ENCODE assay signal across 9 cellular contexts in the genomic region with DNA sequence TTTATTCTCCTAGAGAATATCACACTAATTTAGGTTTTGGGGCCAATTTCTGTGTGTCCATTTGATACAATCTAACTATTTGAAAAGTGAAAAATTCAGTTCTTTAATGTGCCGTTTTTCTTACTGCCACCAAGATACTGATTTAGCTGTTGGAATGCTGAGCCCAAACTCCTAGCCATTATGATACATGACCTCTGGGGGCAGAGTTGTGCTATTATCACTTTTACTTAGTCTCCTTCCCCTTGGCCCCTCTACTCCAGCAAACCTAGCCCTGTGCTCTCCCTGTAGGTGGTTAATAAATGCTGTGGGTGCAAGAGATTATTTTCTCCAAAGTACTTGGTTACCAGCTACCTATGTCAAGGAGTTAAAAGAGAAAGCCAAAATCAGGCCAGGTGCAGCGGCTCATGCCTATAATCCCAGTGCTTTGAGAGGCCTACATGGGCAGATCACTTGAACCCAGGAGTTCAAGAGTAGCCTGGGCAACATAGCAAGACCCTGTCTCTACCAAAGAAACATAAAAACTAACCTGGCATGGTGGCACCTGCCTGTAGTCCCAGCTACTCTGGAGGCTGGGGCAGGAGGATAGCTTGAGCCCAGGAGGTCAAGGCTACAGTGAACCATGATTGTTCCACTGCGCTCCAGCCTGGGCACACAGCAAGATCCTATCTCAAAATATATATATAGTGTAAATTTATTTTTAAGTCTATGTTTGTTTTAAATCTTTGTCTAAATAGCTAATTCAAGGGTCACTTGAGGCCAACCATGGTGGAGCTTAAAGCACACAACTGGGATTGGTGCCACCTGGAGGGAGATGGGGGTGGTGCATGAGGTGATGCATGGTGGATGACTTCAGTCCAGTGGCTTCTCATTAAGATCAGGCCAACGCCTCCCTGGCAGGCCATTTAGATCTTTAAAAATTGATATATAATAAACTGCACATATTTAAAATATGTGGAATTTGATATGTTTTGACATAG.
DNase-seq lines count a peak whose midpoint lies in the region; ATAC-seq and TF ChIP-seq lines count a peak whose summit lies in the region.
"Had no signal": no experiment of that assay in that cellular context is flagged by ENCODE, and none has a peak within 500 bp of the region (broad histone marks: within the 10 kb centered on the region; RNA-seq: fewer than 3 reads in every experiment).

No MANE protein-coding gene starts in this region.

- peaks cover 1% of the 10 kb centered on the region for H3K4me1 Mint-ChIP-seq in CD14-positive monocyte
- peaks cover 2% of the 10 kb centered on the region; the same call in 2 of the 3 replicates for H3K4me1 Mint-ChIP-seq in GM23338
- H3K4me1 Mint-ChIP-seq: immature natural killer cell had no signal

- no peaks in the 10 kb centered on the region for H3K79me2 ChIP-seq in GM23338 (replicated peaks; ENCODE audit: insufficient read depth)

- no peaks in the 10 kb centered on the region for H3K9me3 ChIP-seq in mucosa of descending colon

- ATAC-seq in GM23338 (peak; percentile 91), mucosa of descending colon (peak; percentile 64), HG03045 (IDR thresholded peaks at IDR 0.05; ENCODE audit: unreplicated experiment) (no peak), HG03196 (IDR thresholded peaks at IDR 0.05; ENCODE audit: unreplicated experiment) (no peak)

- H3F3A ChIP-seq in GM23338 (replicated peaks; ENCODE audit: low read depth), result no peaks in the 10 kb centered on the region

- H3K9me3 Mint-ChIP-seq in CD14-positive monocyte (peaks cover 0 to 3% (median 0%) of the 10 kb centered on the region in 7 donors), GM23338 (no peaks in the 10 kb centered on the region; the same call in 2 of the 3 replicates)

- no peak overlapping the region for H3K4me3 Mint-ChIP-seq in CD14-positive monocyte
- no peak overlapping the region for H3K4me3 Mint-ChIP-seq in GM23338
- H3K4me3 Mint-ChIP-seq: immature natural killer cell had no signal

- H3K9me2 ChIP-seq in GM23338 (ENCODE audit: insufficient read depth), result no peaks in the 10 kb centered on the region

- H3K27me3 ChIP-seq in GM23338 (ENCODE audit: insufficient read depth), result no peaks in the 10 kb centered on the region

- peak; percentile 43 for TF ChIP-seq CTCF in CD14-positive monocyte (IDR thresholded peaks at IDR 0.05)
- peak; percentile 58 to 74 for TF ChIP-seq CTCF in GM23338 (conservative IDR thresholded peaks at IDR 0.05; ENCODE audit: low read depth in 2 of 2)
- TF ChIP-seq CTCF in mucosa of descending colon (IDR thresholded peaks at IDR 0.05), result no peak

- H3K27ac Mint-ChIP-seq in CD14-positive monocyte (no peak overlapping the region), GM23338 (no peak overlapping the region)
- H3K27ac Mint-ChIP-seq: immature natural killer cell had no signal

- H3K27ac ChIP-seq in GM23338 (ENCODE audit: low read depth), result no peak overlapping the region

- H3K4me1 ChIP-seq in GM23338 (ENCODE audit: insufficient read depth) (no peaks in the 10 kb centered on the region), mucosa of descending colon (ENCODE audit: low read depth) (no peaks in the 10 kb centered on the region)

- no peak overlapping the region for H3K4me3 ChIP-seq in GM23338
- H3K4me3 ChIP-seq in mucosa of descending colon, result no peak overlapping the region

- H3K27me3 Mint-ChIP-seq in CD14-positive monocyte (ENCODE audit: low read depth in 3 of 3), result peaks cover 0 to 4% (median 2%) of the 10 kb centered on the region in 3 donors
- no peaks in the 10 kb centered on the region for H3K27me3 Mint-ChIP-seq in GM23338 (ENCODE audit: insufficient read depth, low read depth, poor library complexity)

- no peak overlapping the region for H2AFZ ChIP-seq in GM23338

- H3K36me3 Mint-ChIP-seq in CD14-positive monocyte (no peaks in the 10 kb centered on the region), GM23338 (ENCODE audit: low read depth) (no peaks in the 10 kb centered on the region)
- H3K36me3 Mint-ChIP-seq: immature natural killer cell had no signal

- no peaks in the 10 kb centered on the region for H4K20me1 ChIP-seq in GM23338 (replicated peaks; ENCODE audit: insufficient read depth)

- no peaks in the 10 kb centered on the region for H3K36me3 ChIP-seq in GM23338 (ENCODE audit: insufficient read depth)
- no peaks in the 10 kb centered on the region for H3K36me3 ChIP-seq in mucosa of descending colon (ENCODE audit: low read depth)

- DNase-seq in CD14-positive monocyte (ENCODE audit: low spot score), result no peak
- DNase-seq in GM23338 (ENCODE audit: low spot score), result peak; percentile 78
- DNase-seq in RPMI8226, result peak; percentile 54
- peak; percentile 6 for DNase-seq in central memory CD4-positive, alpha-beta T cell
- DNase-seq in mucosa of descending colon, result peak in 2 of 3 donors; percentile 53 to 60
- DNase-seq in NCI-H446 treated with DMSO at 0.1 percent for 48 hours (lab: John Stamatoyannopoulos, UW), result no peak

- intact Hi-C loops in CD14-positive monocyte (cut with micrococcal nuclease) (no loop called here), mucosa of descending colon (cut with DNase I, micrococcal nuclease) (no loop called here)

- H3K4me2 ChIP-seq in GM23338, result no peak overlapping the region

TF ChIP-seq in GM23338, 12 proteins besides CTCF, POLR2A, EP300 and RAD21:
- TF ChIP-seq, protein P1, sequence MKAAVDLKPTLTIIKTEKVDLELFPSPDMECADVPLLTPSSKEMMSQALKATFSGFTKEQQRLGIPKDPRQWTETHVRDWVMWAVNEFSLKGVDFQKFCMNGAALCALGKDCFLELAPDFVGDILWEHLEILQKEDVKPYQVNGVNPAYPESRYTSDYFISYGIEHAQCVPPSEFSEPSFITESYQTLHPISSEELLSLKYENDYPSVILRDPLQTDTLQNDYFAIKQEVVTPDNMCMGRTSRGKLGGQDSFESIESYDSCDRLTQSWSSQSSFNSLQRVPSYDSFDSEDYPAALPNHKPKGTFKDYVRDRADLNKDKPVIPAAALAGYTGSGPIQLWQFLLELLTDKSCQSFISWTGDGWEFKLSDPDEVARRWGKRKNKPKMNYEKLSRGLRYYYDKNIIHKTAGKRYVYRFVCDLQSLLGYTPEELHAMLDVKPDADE (IDR thresholded peaks at IDR 0.05), result no peak

Comparison
In these comparisons a context has a peak if more than half of its experiments do, and no peak if none do; other contexts are left out.
1. DNase-seq: peak in GM23338 (single experiment), RPMI8226 (single experiment), central memory CD4-positive, alpha-beta T cell (single experiment) and mucosa of descending colon (2 of 3); none in CD14-positive monocyte (single experiment) and NCI-H446 treated with DMSO at 0.1 percent for 48 hours (single experiment).
2. ATAC-seq: peak in GM23338 (single experiment) and mucosa of descending colon (single experiment); none in HG03045 (single experiment) and HG03196 (single experiment).